In the genomic region with DNA sequence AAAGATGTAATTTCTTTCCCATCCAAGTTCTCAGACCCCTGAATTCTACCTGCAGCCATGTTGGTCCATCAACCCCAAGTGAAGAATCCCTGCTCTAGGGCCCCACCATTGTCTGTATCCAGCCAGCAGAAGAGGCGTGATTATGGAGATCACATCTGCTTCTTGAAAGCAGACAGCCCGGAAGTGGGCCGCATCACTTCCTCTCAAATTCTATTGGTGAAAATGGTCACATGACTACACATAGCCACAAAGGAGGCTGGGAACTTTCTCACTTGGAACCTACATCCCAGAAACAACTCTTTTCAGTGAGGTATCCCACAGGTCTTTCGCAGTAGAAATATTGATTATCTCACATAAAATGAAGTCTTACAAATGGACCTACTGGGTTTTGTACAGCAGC, we compare ENCODE assay signal across 21 cellular contexts. TPM values are rescaled to one million over a fixed set of nuclear protein-coding genes. Genes with fewer than 3 reads are reported as not detected.
A peak's percentile ranks its signal among the peaks of the same experiment; 100 is the strongest.
DNase-seq lines count a peak whose midpoint lies in the region; ATAC-seq and TF ChIP-seq lines count a peak whose summit lies in the region.
"Had no signal": no experiment of that assay in that cellular context is flagged by ENCODE, and none has a peak within 500 bp of the region (broad histone marks: within the 10 kb centered on the region; RNA-seq: fewer than 3 reads in every experiment).

No MANE protein-coding gene starts in this region.

- H3F3A ChIP-seq in smooth muscle cell (ENCODE audit: low read depth), result no peaks in the 10 kb centered on the region

- DNase-seq in activated T-cell treated with anti-CD3 and anti-CD28 coated beads, Interleukin-2, amount 50 U/mL, for 24 hours, result no peak
- DNase-seq in activated T-cell treated with anti-CD3 and anti-CD28 coated beads for 4 hours, result no peak
- no peak for DNase-seq in Calu3
- no peak for DNase-seq in activated CD8-positive, alpha-beta T cell treated with anti-CD3 and anti-CD28 coated beads, Interleukin-2, amount 10 ng/mL, durations not matched to agents 7 days and 5 days
- DNase-seq in naive B cell, result no peak
- no peak for DNase-seq in sciatic nerve (ENCODE audit: low spot score)
- no peak for DNase-seq in smooth muscle cell (lab: John Stamatoyannopoulos, UW; ENCODE audit: unreplicated experiment)
- no peak for DNase-seq in DMS 273 treated with DMSO at 0.1 percent for 48 hours (lab: John Stamatoyannopoulos, UW)
- DNase-seq: activated CD4-positive, CD25-positive, alpha-beta regulatory T cell treated with anti-CD3 and anti-CD28 coated beads, Interleukin-2, amount 50 U/mL, for 72 hours; EL; hippocampal formation; islet precursor cell; NCI-H1105 treated with DMSO at 0.1 percent for 48 hours; PC-3; SHP77 treated with DMSO at 0.1 percent for 48 hours; sigmoid colon; stimulated activated naive CD4-positive, alpha-beta T cell treated with Interleukin-2 at 50 U/mL for 16 hours; tibial artery had no signal

- H3K36me3 ChIP-seq in smooth muscle cell (ENCODE audit: low read depth), result peaks cover 11% of the 10 kb centered on the region

- BruUV-seq in Calu3 (replicated peaks; lab: Mats Ljungman, UMichigan), result no TSS peak

- no peak for TF ChIP-seq CTCF in Calu3 (IDR thresholded peaks at IDR 0.05; ENCODE audit: unreplicated experiment)
- no peak for TF ChIP-seq CTCF in smooth muscle cell (IDR thresholded peaks at IDR 0.05; ENCODE audit: borderline replicate concordance, insufficient read depth, poor library complexity, severe bottlenecking)

- 97% methylated on average over 4 of the region's 4 CpGs for WGBS in smooth muscle cell (ENCODE audit: low lambda C conversion rate)

- H3K79me2 ChIP-seq in smooth muscle cell (ENCODE audit: low read depth), result no peaks in the 10 kb centered on the region
- H3K79me2 ChIP-seq: parathyroid adenoma had no signal

- H3K4me3 Mint-ChIP-seq in activated T-cell treated with anti-CD3 and anti-CD28 coated beads, Interleukin-2, amount 50 U/mL, for 24 hours, result no peak overlapping the region
- H3K4me3 Mint-ChIP-seq in Calu3 (ENCODE audit: low read depth, unreplicated experiment), result no peak overlapping the region
- no peak overlapping the region for H3K4me3 Mint-ChIP-seq in activated CD8-positive, alpha-beta T cell treated with anti-CD3 and anti-CD28 coated beads, Interleukin-2, amount 10 ng/mL, durations not matched to agents 7 days and 5 days
- peak overlapping the region in 1 of 8 donors; percentile 25 for H3K4me3 Mint-ChIP-seq in naive B cell

- H4K20me1 ChIP-seq in smooth muscle cell (ENCODE audit: low read depth), result no peaks in the 10 kb centered on the region

- no peaks in the 10 kb centered on the region for H3K9me3 ChIP-seq in smooth muscle cell (replicated peaks; ENCODE audit: low read depth)
- H3K9me3 ChIP-seq: sigmoid colon, tibial artery had no signal

- H3K4me1 ChIP-seq in smooth muscle cell (ENCODE audit: low read depth), result no peaks in the 10 kb centered on the region
- H3K4me1 ChIP-seq: parathyroid adenoma, sigmoid colon, tibial artery had no signal

- no peak for ATAC-seq in activated CD8-positive, alpha-beta T cell treated with anti-CD3 and anti-CD28 coated beads, Interleukin-2, amount 10 ng/mL, durations not matched to agents 7 days and 5 days
- peak; percentile 28 to 45 for ATAC-seq in naive B cell (ENCODE audit: low read depth in 2 of 2)
- ATAC-seq in sciatic nerve, result no peak
- ATAC-seq: PC-3 had no signal

- no peak overlapping the region for H2AFZ ChIP-seq in smooth muscle cell (ENCODE audit: low read depth)
- H2AFZ ChIP-seq: parathyroid adenoma had no signal

- CTCF ChIA-PET in Calu3 (lab: Charles Lee), result no interaction called here
- CTCF ChIA-PET in activated CD8-positive, alpha-beta T cell treated with anti-CD3 and anti-CD28 coated beads, Interleukin-2, amount 10 ng/mL, durations not matched to agents 7 days and 5 days (lab: Charles Lee), result no interaction called here

- peaks cover 19% of the 10 kb centered on the region for H3K4me1 Mint-ChIP-seq in activated T-cell treated with anti-CD3 and anti-CD28 coated beads, Interleukin-2, amount 50 U/mL, for 24 hours (ENCODE audit: low read depth)
- no peaks in the 10 kb centered on the region for H3K4me1 Mint-ChIP-seq in Calu3 (ENCODE audit: low read depth, unreplicated experiment)
- peaks cover 8% of the 10 kb centered on the region for H3K4me1 Mint-ChIP-seq in activated CD8-positive, alpha-beta T cell treated with anti-CD3 and anti-CD28 coated beads, Interleukin-2, amount 10 ng/mL, durations not matched to agents 7 days and 5 days (ENCODE audit: low read depth)
- peaks cover 13 to 29% (median 25%) of the 10 kb centered on the region in 3 donors for H3K4me1 Mint-ChIP-seq in naive B cell

- H3K9ac ChIP-seq in smooth muscle cell (ENCODE audit: low read depth), result no peak overlapping the region
- H3K9ac ChIP-seq: parathyroid adenoma had no signal

- H3K9me3 Mint-ChIP-seq in activated T-cell treated with anti-CD3 and anti-CD28 coated beads, Interleukin-2, amount 50 U/mL, for 24 hours, result no peaks in the 10 kb centered on the region
- H3K9me3 Mint-ChIP-seq in Calu3 (ENCODE audit: low read depth, unreplicated experiment), result no peaks in the 10 kb centered on the region
- no peaks in the 10 kb centered on the region for H3K9me3 Mint-ChIP-seq in activated CD8-positive, alpha-beta T cell treated with anti-CD3 and anti-CD28 coated beads, Interleukin-2, amount 10 ng/mL, durations not matched to agents 7 days and 5 days (ENCODE audit: insufficient read depth)
- peaks cover 0 to 2% (median 0%) of the 10 kb centered on the region in 7 donors for H3K9me3 Mint-ChIP-seq in naive B cell

- no peaks in the 10 kb centered on the region for H3K27me3 Mint-ChIP-seq in activated T-cell treated with anti-CD3 and anti-CD28 coated beads, Interleukin-2, amount 50 U/mL, for 24 hours
- no peaks in the 10 kb centered on the region for H3K27me3 Mint-ChIP-seq in Calu3 (ENCODE audit: unreplicated experiment)
- H3K27me3 Mint-ChIP-seq in activated CD8-positive, alpha-beta T cell treated with anti-CD3 and anti-CD28 coated beads, Interleukin-2, amount 10 ng/mL, durations not matched to agents 7 days and 5 days (ENCODE audit: low read depth), result no peaks in the 10 kb centered on the region
- H3K27me3 Mint-ChIP-seq in naive B cell, result no peaks in the 10 kb centered on the region

- H3K4me3 ChIP-seq in smooth muscle cell, result no peak overlapping the region
- H3K4me3 ChIP-seq: coronary artery, sigmoid colon, tibial artery had no signal

- no peak overlapping the region for H3K4me2 ChIP-seq in smooth muscle cell

- H3K27ac Mint-ChIP-seq in activated T-cell treated with anti-CD3 and anti-CD28 coated beads, Interleukin-2, amount 50 U/mL, for 24 hours, result peak overlapping the region; percentile 54
- H3K27ac Mint-ChIP-seq in Calu3 (ENCODE audit: unreplicated experiment) (peak overlapping the region; percentile 41), naive B cell (peak overlapping the region in 4 of 6 donors; percentile 40 to 75 (median 60))
- peak overlapping the region; percentile 81 for H3K27ac Mint-ChIP-seq in activated CD8-positive, alpha-beta T cell treated with anti-CD3 and anti-CD28 coated beads, Interleukin-2, amount 10 ng/mL, durations not matched to agents 7 days and 5 days

- H3K36me3 Mint-ChIP-seq in activated T-cell treated with anti-CD3 and anti-CD28 coated beads, Interleukin-2, amount 50 U/mL, for 24 hours (ENCODE audit: low read depth), result peaks cover 96% of the 10 kb centered on the region
- H3K36me3 Mint-ChIP-seq in Calu3 (ENCODE audit: insufficient read depth, unreplicated experiment) (peaks cover 64% of the 10 kb centered on the region), naive B cell (peaks cover 42 to 53% of the 10 kb centered on the region in 2 donors)
- peaks cover 92% of the 10 kb centered on the region for H3K36me3 Mint-ChIP-seq in activated CD8-positive, alpha-beta T cell treated with anti-CD3 and anti-CD28 coated beads, Interleukin-2, amount 10 ng/mL, durations not matched to agents 7 days and 5 days (ENCODE audit: low read depth)

- POLR2A ChIA-PET in activated CD8-positive, alpha-beta T cell treated with anti-CD3 and anti-CD28 coated beads, Interleukin-2, amount 10 ng/mL, durations not matched to agents 7 days and 5 days (lab: Charles Lee), result no interaction called here

- no peaks in the 10 kb centered on the region for H3K27me3 ChIP-seq in smooth muscle cell (ENCODE audit: low read depth)
- H3K27me3 ChIP-seq: sigmoid colon, tibial artery had no signal

- no peak overlapping the region for H3K27ac ChIP-seq in smooth muscle cell (ENCODE audit: low read depth)
- H3K27ac ChIP-seq: coronary artery, parathyroid adenoma, tibial artery had no signal

- intact Hi-C loops in Calu3 (cut with micrococcal nuclease; ENCODE audit: unreplicated experiment) (no loop called here), sciatic nerve (cut with DNase I) (no loop called here)

RNA-seq across cellular contexts. Expression of gene IL4R, which starts 40.1 kb away (rescaled TPM):
- total RNA-seq in Calu3 (2022), result 99.0 and 108 TPM in 2 replicates
- 100 to 1,000 TPM; 231 to 237 TPM for total RNA-seq in activated CD8-positive, alpha-beta T cell treated with anti-CD3 and anti-CD28 coated beads, Interleukin-2, amount 10 ng/mL, durations not matched to agents 7 days and 5 days
- polyA plus RNA-seq in naive B cell (ENCODE audit: low read depth in 6 of 6), result 1,000 to 10,000 TPM in 1 of 6 donors, 100 to 1,000 TPM in 5; 355 to 1,202 (median 525) TPM
- total RNA-seq in sciatic nerve, result 62.8 TPM
- 13.4 and 17.2 TPM in 2 replicates for total RNA-seq in smooth muscle cell
- polyA plus RNA-seq in smooth muscle cell, result 24.0 and 35.3 TPM in 2 replicates

RNA-seq across cellular contexts. Expression of gene IL21R, which starts 48.1 kb away (rescaled TPM):
- total RNA-seq in Calu3 (2022) (not detected in 2 replicates), sciatic nerve (1.7 TPM), smooth muscle cell (not detected in 2 replicates)
- 10 to 100 TPM; 23.5 to 24.2 TPM for total RNA-seq in activated CD8-positive, alpha-beta T cell treated with anti-CD3 and anti-CD28 coated beads, Interleukin-2, amount 10 ng/mL, durations not matched to agents 7 days and 5 days
- polyA plus RNA-seq in naive B cell (ENCODE audit: low read depth in 6 of 6) (100 to 1,000 TPM in 1 of 6 donors, 10 to 100 TPM in 5; 47.9 to 118 (median 74.5) TPM), smooth muscle cell (not detected in 2 replicates)
- total RNA-seq: endothelial cell of umbilical vein had no signal

Comparison
In these comparisons a context has a peak if more than half of its experiments do, and no peak if none do; other contexts are left out.
1. ATAC-seq: peak in naive B cell (2 of 2); none in activated CD8-positive, alpha-beta T cell treated with anti-CD3 and anti-CD28 coated beads, Interleukin-2, amount 10 ng/mL, durations not matched to agents 7 days and 5 days (single experiment) and sciatic nerve (single experiment).
2. Peak in every context shown above with its lines, with median percentiles within 50 percentile points of each other: H3K27ac Mint-ChIP-seq.